In genomic region chr20:31603822-31604566, GRCh38 we compare ENCODE assay signal across 1 cellular context.
TF ChIP-seq lines count a peak whose summit lies in the region.

No MANE protein-coding gene starts in this region.

TF ChIP-seq in K562, 482 proteins besides CTCF, POLR2A, EP300 and RAD21 (continued from another document and continues in another):
- TF ChIP-seq HMGXB4 (CRISPR knock-in tag; IDR thresholded peaks at IDR 0.05) (no peak), ILK (tag; IDR thresholded peaks at IDR 0.05; ENCODE audit: borderline replicate concordance, low read depth) (no peak), RNF2 (IDR thresholded peaks at IDR 0.05) (no peak), MTA3 (IDR thresholded peaks at IDR 0.05; ENCODE audit: borderline replicate concordance) (peak; percentile 80; the same call in 1 of the 2 replicates), KDM5B (IDR thresholded peaks at IDR 0.05; ENCODE audit: insufficient replicate concordance, low read depth, low read length) (no peak), SP1 (CRISPR knock-in tag; IDR thresholded peaks at IDR 0.05) (peak; percentile 55), KHSRP (IDR thresholded peaks at IDR 0.05) (peak; percentile 89), FOXP1 (CRISPR knock-in tag; IDR thresholded peaks at IDR 0.05) (no peak), ZKSCAN1 (IDR thresholded peaks at IDR 0.05; ENCODE audit: low read depth, low read length) (no peak; the same call in 1 of the 2 replicates), NR0B1 (IDR thresholded peaks at IDR 0.05; ENCODE audit: partially characterized antibody) (no peak), ZBED1 (IDR thresholded peaks at IDR 0.05) (no peak), BCLAF1 (IDR thresholded peaks at IDR 0.05; ENCODE audit: borderline replicate concordance in 1 of 2, control insufficient read depth in 1 of 2, low read depth in 2 of 2, low read length in 1 of 2) (no peak), CBFA2T2 (conservative IDR thresholded peaks at IDR 0.05) (no peak), JUN (IDR thresholded peaks at IDR 0.05; ENCODE audit: borderline replicate concordance, low read depth, low read length) (peak; percentile 94), JUN (CRISPR knock-in tag; IDR thresholded peaks at IDR 0.05; ENCODE audit: borderline replicate concordance) (0 out of 2 replicates have a peak, but pooled peaks have one; percentile 36), CHD2 (IDR thresholded peaks at IDR 0.05; ENCODE audit: low read depth, low read length) (0 out of 2 replicates have a peak, but pooled peaks have one; percentile 17), TRIM24 (IDR thresholded peaks at IDR 0.05) (peak in 1 of 2 experiments; percentile 8; a peak in 1 of 4 replicates), FOXP4 (CRISPR knock-in tag; IDR thresholded peaks at IDR 0.05; ENCODE audit: borderline replicate concordance) (no peak), MCM3 (IDR thresholded peaks at IDR 0.05) (no peak), ZNF830 (CRISPR knock-in tag; IDR thresholded peaks at IDR 0.05) (no peak), ATF3 (IDR thresholded peaks at IDR 0.05) (peak; percentile 99), ATF3 (CRISPR knock-in tag; conservative IDR thresholded peaks at IDR 0.05) (peak; percentile 63), ZSCAN29 (IDR thresholded peaks at IDR 0.05) (no peak), USF2 (CRISPR knock-in tag; IDR thresholded peaks at IDR 0.05) (no peak), TFAP4 (CRISPR knock-in tag; IDR thresholded peaks at IDR 0.05; ENCODE audit: borderline replicate concordance) (peak; percentile 90), PATZ1 (CRISPR knock-in tag; IDR thresholded peaks at IDR 0.05; ENCODE audit: borderline replicate concordance) (no peak), E2F8 (IDR thresholded peaks at IDR 0.05; ENCODE audit: low read depth, partially characterized antibody) (no peak), ARID3B (CRISPR knock-in tag; IDR thresholded peaks at IDR 0.05; ENCODE audit: borderline replicate concordance) (no peak), ZNF75A (CRISPR knock-in tag; IDR thresholded peaks at IDR 0.05) (no peak), NR2C2 (CRISPR knock-in tag; IDR thresholded peaks at IDR 0.05) (no peak), NR2C2 (tag; IDR thresholded peaks at IDR 0.05) (no peak), TAF9B (IDR thresholded peaks at IDR 0.05; ENCODE audit: partially characterized antibody) (peak; percentile 49), ZNF512 (tag; IDR thresholded peaks at IDR 0.05) (no peak), ZNF133 (CRISPR knock-in tag; IDR thresholded peaks at IDR 0.05) (no peak), E4F1 (CRISPR knock-in tag; IDR thresholded peaks at IDR 0.05; ENCODE audit: borderline replicate concordance) (no peak)
